Comparison of ENCODE assay signal across 8 cellular contexts in genomic region chr17:21275579-21276339, GRCh38.
A peak's percentile ranks its signal among the peaks of the same experiment; 100 is the strongest.
DNase-seq lines count a peak whose midpoint lies in the region; ATAC-seq and TF ChIP-seq lines count a peak whose summit lies in the region.

No MANE protein-coding gene starts in this region.

- peak overlapping the region; percentile 17 to 56 for H3K27ac ChIP-seq in mucosa of rectum (ENCODE audit: low read depth in 2 of 2, low read length in 2 of 2)

- peak overlapping the region; percentile 58 for H3K4me3 ChIP-seq in NT2/D1 (ENCODE audit: insufficient read length, low read depth)
- H3K4me3 ChIP-seq in epithelial cell of esophagus (ENCODE audit: low read length) = peak overlapping the region; percentile 53
- H3K4me3 ChIP-seq in mucosa of rectum (ENCODE audit: low read length in 2 of 2) = peak overlapping the region; percentile 71 to 81

- H3K9me3 ChIP-seq in NT2/D1 (ENCODE audit: insufficient read depth, low read length) (no peaks in the 10 kb centered on the region), mucosa of rectum (ENCODE audit: control insufficient read depth in 2 of 2, low read length in 2 of 2) (no peaks in the 10 kb centered on the region)

- DNase-seq in COLO668 (lab: John Stamatoyannopoulos, UW; ENCODE audit: unreplicated experiment) = peak; percentile 83
- peak; percentile 59 for DNase-seq in NT2/D1 (ENCODE audit: low read depth, low spot score)
- peak; percentile 98 for DNase-seq in activated CD8-positive, alpha-beta memory T cell treated with anti-CD3 and anti-CD28 coated beads, Interleukin-2, amount 50 U/mL, for 48 hours
- peak; percentile 82 for DNase-seq in epithelial cell of esophagus (ENCODE audit: low read depth)
- DNase-seq in stimulated activated CD8-positive, alpha-beta memory T cell treated with anti-CD3 and anti-CD28 coated beads, Interleukin-4, amount 100 ng/mL, for 48 hours = peak; percentile 99

- H3K36me3 ChIP-seq in NT2/D1 (ENCODE audit: insufficient read depth, insufficient read length, low read length) = no peaks in the 10 kb centered on the region
- H3K36me3 ChIP-seq in mucosa of rectum (ENCODE audit: control insufficient read depth in 2 of 2, insufficient read depth in 2 of 2, low read length in 2 of 2) = no peaks in the 10 kb centered on the region

- TF ChIP-seq CTCF in epithelial cell of esophagus (IDR thresholded peaks at IDR 0.05; ENCODE audit: insufficient read depth, low read depth, low read length, missing control alignments) = no peak

- H3K9ac ChIP-seq in NT2/D1 (ENCODE audit: insufficient read length, low read depth) (peak overlapping the region; percentile 85), mucosa of rectum (ENCODE audit: low read depth in 1 of 2, low read length in 2 of 2) (peak overlapping the region; percentile 74)

- peak; percentile 94 for ATAC-seq in GM19452 (IDR thresholded peaks at IDR 0.05; ENCODE audit: unreplicated experiment)
- ATAC-seq in HG03565 (IDR thresholded peaks at IDR 0.05; ENCODE audit: unreplicated experiment) = peak; percentile 90

- H3K4me1 ChIP-seq in NT2/D1 (ENCODE audit: insufficient read depth, insufficient read length) (peaks cover 3% of the 10 kb centered on the region), mucosa of rectum (ENCODE audit: control insufficient read depth in 2 of 2, insufficient read depth in 2 of 2, low read length in 2 of 2) (peaks cover 14 to 21% of the 10 kb centered on the region in 2 donors)

- peaks cover 38% of the 10 kb centered on the region for H3K27me3 ChIP-seq in NT2/D1 (ENCODE audit: insufficient read depth, insufficient read length)
- H3K27me3 ChIP-seq in mucosa of rectum (ENCODE audit: control insufficient read depth in 2 of 2, insufficient read depth in 2 of 2, low read length in 2 of 2) = no peaks in the 10 kb centered on the region

Comparison
In these comparisons a context has a peak if more than half of its experiments do, and no peak if none do; other contexts are left out.
1. Peak in every context shown above with its lines: DNase-seq, ATAC-seq, H3K4me3 ChIP-seq and H3K27ac ChIP-seq.